14 cellular contexts compared by ENCODE assay signal in genomic region chr22:41975299-41976069, GRCh38. TPM values are rescaled to one million over a fixed set of nuclear protein-coding genes. Genes with fewer than 3 reads are reported as not detected.
DNase-seq lines count a peak whose midpoint lies in the region; ATAC-seq and TF ChIP-seq lines count a peak whose summit lies in the region.
"Had no signal": no experiment of that assay in that cellular context is flagged by ENCODE, and none has a peak within 500 bp of the region (broad histone marks: within the 10 kb centered on the region; RNA-seq: fewer than 3 reads in every experiment).

No MANE protein-coding gene starts in this region.

- POLR2A ChIA-PET in Panc1 (lab: Charles Lee): interaction anchor here (0.6 kb wide), 1 partner anchor 584 kb away, joined by 3 read pairs; no protein-coding TSS in a partner anchor

- 0 out of 2 replicates have a peak, but pooled peaks cover 2% of the 10 kb centered on the region for H3K4me1 ChIP-seq in Panc1 (ENCODE audit: control insufficient read depth, insufficient read depth, low read length)

- no peaks in the 10 kb centered on the region for H3K9me3 ChIP-seq in Panc1 (ENCODE audit: control insufficient read depth, insufficient read depth, low read depth, low read length)
- H3K9me3 ChIP-seq: ascending aorta, right lobe of liver, tibial artery had no signal

- CTCF ChIA-PET in Panc1 (lab: Charles Lee): no interaction called here

- DNase-seq in activated CD4-positive, alpha-beta T cell treated with anti-CD3 and anti-CD28 coated beads, Interleukin-2, amount 10 ng/mL, durations not matched to agents 24 days and 14 days: no peak
- no peak for DNase-seq in activated CD4-positive, alpha-beta T cell treated with anti-CD3 and anti-CD28 coated beads for 48 hours
- DNase-seq in Panc1 (ENCODE audit: low read depth, low spot score) (no peak), glutamatergic neuron (no peak), NCI-H2029 treated with DMSO at 0.1 percent for 48 hours (lab: John Stamatoyannopoulos, UW) (no peak), globus pallidus (ENCODE audit: low spot score) (no peak), NCI-H1930 (lab: John Stamatoyannopoulos, UW) (no peak)
- DNase-seq: NCI-H526 treated with DMSO at 0.1 percent for 48 hours, right lobe of liver, tibial artery had no signal

- peaks cover 15% of the 10 kb centered on the region for H3K4me1 Mint-ChIP-seq in activated CD4-positive, alpha-beta T cell treated with anti-CD3 and anti-CD28 coated beads, Interleukin-2, amount 10 ng/mL, durations not matched to agents 24 days and 14 days
- peaks cover 14% of the 10 kb centered on the region for H3K4me1 Mint-ChIP-seq in glutamatergic neuron (ENCODE audit: low read depth, unreplicated experiment)
- peaks cover 24% of the 10 kb centered on the region for H3K4me1 Mint-ChIP-seq in stimulated activated memory B cell treated with anti-CD40 and anti-IgM and Interleukin-4, amounts not matched to agents 10 μg/mL and 1 μg/mL and 100 μg/mL, for 72 hours

- 0 out of 2 replicates have a peak, but pooled peaks have one; percentile 47 for ATAC-seq in Panc1
- no peak for ATAC-seq in stimulated activated memory B cell treated with anti-CD40 and anti-IgM and Interleukin-4, amounts not matched to agents 10 μg/mL and 1 μg/mL and 100 μg/mL, for 72 hours

- H3K27me3 Mint-ChIP-seq in activated CD4-positive, alpha-beta T cell treated with anti-CD3 and anti-CD28 coated beads, Interleukin-2, amount 10 ng/mL, durations not matched to agents 24 days and 14 days: peaks cover 48% of the 10 kb centered on the region
- peaks cover 20% of the 10 kb centered on the region for H3K27me3 Mint-ChIP-seq in glutamatergic neuron (ENCODE audit: unreplicated experiment)
- peaks cover 73% of the 10 kb centered on the region for H3K27me3 Mint-ChIP-seq in stimulated activated memory B cell treated with anti-CD40 and anti-IgM and Interleukin-4, amounts not matched to agents 10 μg/mL and 1 μg/mL and 100 μg/mL, for 72 hours

- no peaks in the 10 kb centered on the region for H3K36me3 ChIP-seq in Panc1 (ENCODE audit: control insufficient read depth, insufficient read depth, low read length)
- H3K36me3 ChIP-seq: ascending aorta, right lobe of liver, tibial artery had no signal

- no peaks in the 10 kb centered on the region for H3K9me3 Mint-ChIP-seq in activated CD4-positive, alpha-beta T cell treated with anti-CD3 and anti-CD28 coated beads, Interleukin-2, amount 10 ng/mL, durations not matched to agents 24 days and 14 days
- H3K9me3 Mint-ChIP-seq in glutamatergic neuron (ENCODE audit: unreplicated experiment): peaks cover 4% of the 10 kb centered on the region
- no peaks in the 10 kb centered on the region for H3K9me3 Mint-ChIP-seq in stimulated activated memory B cell treated with anti-CD40 and anti-IgM and Interleukin-4, amounts not matched to agents 10 μg/mL and 1 μg/mL and 100 μg/mL, for 72 hours

- no peaks in the 10 kb centered on the region for H3K36me3 Mint-ChIP-seq in activated CD4-positive, alpha-beta T cell treated with anti-CD3 and anti-CD28 coated beads, Interleukin-2, amount 10 ng/mL, durations not matched to agents 24 days and 14 days (ENCODE audit: low read depth)
- peaks cover 5% of the 10 kb centered on the region for H3K36me3 Mint-ChIP-seq in glutamatergic neuron (ENCODE audit: unreplicated experiment)
- H3K36me3 Mint-ChIP-seq in stimulated activated memory B cell treated with anti-CD40 and anti-IgM and Interleukin-4, amounts not matched to agents 10 μg/mL and 1 μg/mL and 100 μg/mL, for 72 hours: no peaks in the 10 kb centered on the region

- H3K27ac Mint-ChIP-seq in activated CD4-positive, alpha-beta T cell treated with anti-CD3 and anti-CD28 coated beads, Interleukin-2, amount 10 ng/mL, durations not matched to agents 24 days and 14 days: peak overlapping the region; percentile 67
- H3K27ac Mint-ChIP-seq in glutamatergic neuron (ENCODE audit: unreplicated experiment): peak overlapping the region; percentile 60
- no peak overlapping the region for H3K27ac Mint-ChIP-seq in stimulated activated memory B cell treated with anti-CD40 and anti-IgM and Interleukin-4, amounts not matched to agents 10 μg/mL and 1 μg/mL and 100 μg/mL, for 72 hours

- H3K4me3 Mint-ChIP-seq in activated CD4-positive, alpha-beta T cell treated with anti-CD3 and anti-CD28 coated beads, Interleukin-2, amount 10 ng/mL, durations not matched to agents 24 days and 14 days: peak overlapping the region; percentile 82
- H3K4me3 Mint-ChIP-seq in glutamatergic neuron (ENCODE audit: unreplicated experiment): peak overlapping the region; percentile 62
- peak overlapping the region; percentile 45 for H3K4me3 Mint-ChIP-seq in stimulated activated memory B cell treated with anti-CD40 and anti-IgM and Interleukin-4, amounts not matched to agents 10 μg/mL and 1 μg/mL and 100 μg/mL, for 72 hours

- no peak overlapping the region for H3K27ac ChIP-seq in Panc1 (ENCODE audit: low read length)
- H3K27ac ChIP-seq: ascending aorta, HL-60, right lobe of liver, tibial artery had no signal

- in situ Hi-C loops in Panc1 (cut with HindIII; ENCODE audit: low pct_unique_long_range_greater_than_20kb, low sequenced_read_pairs): no loop called here

- BruUV-seq in Panc1 (replicated peaks; lab: Mats Ljungman, UMichigan): no TSS peak

- peaks cover 6% of the 10 kb centered on the region; the same call in 1 of the 2 replicates for H3K27me3 ChIP-seq in Panc1 (ENCODE audit: control insufficient read depth, insufficient read depth, low read length)
- H3K27me3 ChIP-seq: right lobe of liver had no signal

- H3K4me3 ChIP-seq in Panc1 (ENCODE audit: low read depth in 2 of 2, low read length in 2 of 2): no peak overlapping the region

- no peak for TF ChIP-seq CTCF in Panc1 (IDR thresholded peaks at IDR 0.05)
- no peak for TF ChIP-seq CTCF in glutamatergic neuron (IDR thresholded peaks at IDR 0.05; ENCODE audit: partially characterized antibody, unreplicated experiment)

- intact Hi-C loops in activated CD4-positive, alpha-beta T cell treated with anti-CD3 and anti-CD28 coated beads, Interleukin-2, amount 10 ng/mL, durations not matched to agents 24 days and 14 days (cut with micrococcal nuclease): loop anchor here (1.0 kb wide), 1 partner anchor 18 kb away; no protein-coding TSS in a partner anchor
- intact Hi-C loops in Panc1 (cut with micrococcal nuclease; ENCODE audit: unreplicated experiment): no loop called here

RNA-seq across cellular contexts. Expression of gene SEPTIN3, which starts 6.2 kb away (rescaled TPM):
- 5.7 and 6.8 TPM in 2 replicates for total RNA-seq in activated CD4-positive, alpha-beta T cell treated with anti-CD3 and anti-CD28 coated beads, Interleukin-2, amount 10 ng/mL, durations not matched to agents 24 days and 14 days
- total RNA-seq in Panc1 (2021; ENCODE audit: unreplicated experiment): 3.9 TPM
- 3.9 TPM for polyA plus RNA-seq in Panc1 (2012; ENCODE audit: insufficient read length)
- 216 TPM for total RNA-seq in glutamatergic neuron (ENCODE audit: unreplicated experiment)
- total RNA-seq: ascending aorta had no signal

RNA-seq across cellular contexts. Expression of gene WBP2NL, which starts 23.1 kb away (rescaled TPM):
- 1.3 and 1.4 TPM in 2 replicates for total RNA-seq in activated CD4-positive, alpha-beta T cell treated with anti-CD3 and anti-CD28 coated beads, Interleukin-2, amount 10 ng/mL, durations not matched to agents 24 days and 14 days
- total RNA-seq in Panc1 (2021; ENCODE audit: unreplicated experiment) (0.44 TPM), glutamatergic neuron (ENCODE audit: unreplicated experiment) (not detected)
- 0.39 TPM for polyA plus RNA-seq in Panc1 (2012; ENCODE audit: insufficient read length)
- total RNA-seq: ascending aorta, G401 had no signal

RNA-seq across cellular contexts. Expression of gene CENPM, which starts 28.5 kb away (rescaled TPM):
- 86.9 and 88.6 TPM in 2 replicates for total RNA-seq in activated CD4-positive, alpha-beta T cell treated with anti-CD3 and anti-CD28 coated beads, Interleukin-2, amount 10 ng/mL, durations not matched to agents 24 days and 14 days
- total RNA-seq in Panc1 (2021; ENCODE audit: unreplicated experiment) (39.8 TPM), glutamatergic neuron (ENCODE audit: unreplicated experiment) (3.4 TPM)
- 25.3 TPM for polyA plus RNA-seq in Panc1 (2012; ENCODE audit: insufficient read length)
- total RNA-seq: ascending aorta had no signal

RNA-seq across cellular contexts. Expression of gene TNFRSF13C, which starts 48.9 kb away (rescaled TPM):
- 3.4 TPM in 2 replicates for total RNA-seq in activated CD4-positive, alpha-beta T cell treated with anti-CD3 and anti-CD28 coated beads, Interleukin-2, amount 10 ng/mL, durations not matched to agents 24 days and 14 days
- total RNA-seq in Panc1 (2021; ENCODE audit: unreplicated experiment): 1.0 TPM
- polyA plus RNA-seq in Panc1 (2012; ENCODE audit: insufficient read length): 0.18 TPM
- total RNA-seq in glutamatergic neuron (ENCODE audit: unreplicated experiment): 0.37 TPM
- total RNA-seq: ascending aorta had no signal

Comparison
In these comparisons a context has a peak if more than half of its experiments do, and no peak if none do; other contexts are left out.
1. RNA of gene SEPTIN3, which starts 6.2 kb away (total RNA-seq): 216 TPM in glutamatergic neuron (single experiment); 5.7 to 6.8 TPM in activated CD4-positive, alpha-beta T cell treated with anti-CD3 and anti-CD28 coated beads, Interleukin-2, amount 10 ng/mL, durations not matched to agents 24 days and 14 days and 3.9 TPM in Panc1 (single experiment); every median in the first group is over 10 times any median in the second.
2. Peak in every context shown above with its lines, with median percentiles within 50 percentile points of each other: H3K4me3 Mint-ChIP-seq.